ENCODE assay signal across 16 cellular contexts in the genomic region with DNA sequence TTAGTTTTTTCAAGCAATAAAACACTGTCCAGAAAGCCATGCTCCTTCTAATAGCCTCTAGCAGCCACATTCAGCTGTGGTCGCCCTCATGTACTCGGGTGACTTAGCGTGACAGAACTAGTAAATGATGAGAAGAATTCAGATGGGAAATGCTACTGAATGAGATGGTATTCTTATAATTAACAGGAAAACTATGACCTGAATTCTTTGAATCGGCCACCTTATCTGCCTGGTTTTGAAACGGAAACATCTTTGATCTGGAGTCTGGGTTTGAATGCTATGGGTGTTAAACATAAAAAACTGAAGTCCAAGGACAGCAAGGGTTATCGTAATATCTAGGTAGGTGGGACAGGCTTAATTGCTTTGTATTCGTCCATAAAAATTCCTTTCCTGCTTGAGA.
"Had no signal": no experiment of that assay in that cellular context is flagged by ENCODE, and none has a peak within 500 bp of the region (broad histone marks: within the 10 kb centered on the region; RNA-seq: fewer than 3 reads in every experiment).

No MANE protein-coding gene starts in this region.

- H3K4me3 ChIP-seq: esophagus squamous epithelium, lower lobe of right lung, prostate gland, right lobe of liver had no signal

- H3K36me3 ChIP-seq: brain microvascular endothelial cell, lower lobe of right lung, prostate gland, right lobe of liver had no signal

- DNase-seq: activated CD4-positive, alpha-beta T cell treated with anti-CD3 and anti-CD28 coated beads for 1 hour; activated CD4-positive, alpha-beta T cell treated with anti-CD3 and anti-CD28 coated beads, Interleukin-2, amount 50 U/mL, for 4 hours; activated CD8-positive, alpha-beta memory T cell treated with anti-CD3 and anti-CD28 coated beads, Interleukin-2, amount 10 ng/mL, durations not matched to agents 7 days and 5 days; activated gamma-delta T cell treated with Interleukin-2 at 50 U/mL for 16 hours; activated naive CD8-positive, alpha-beta T cell treated with anti-CD3 and anti-CD28 coated beads, Interleukin-2, amount 10 ng/mL, durations not matched to agents 7 days and 5 days; activated T-cell treated with anti-CD3 and anti-CD28 coated beads, Interleukin-2, amount 50 U/mL, for 4 hours; brain microvascular endothelial cell; cerebellar nuclear complex; effector CD8-positive, alpha-beta T cell; esophagus squamous epithelium; kidney glomerular epithelial cell; lower lobe of right lung; right lobe of liver; stimulated activated CD4-positive, alpha-beta T cell treated with anti-CD3 and anti-CD28 coated beads, Interleukin-12 subunit alpha, Interleukin-12 subunit beta, amount 100 ng/mL, for 4 hours; stimulated activated CD4-positive, alpha-beta T cell treated with anti-CD3 and anti-CD28 coated beads, Interleukin-2, amount 100 ng/mL, for 24 hours had no signal

- ATAC-seq: activated CD8-positive, alpha-beta memory T cell treated with anti-CD3 and anti-CD28 coated beads, Interleukin-2, amount 10 ng/mL, durations not matched to agents 7 days and 5 days; activated T-cell treated with anti-CD3 and anti-CD28 coated beads, Interleukin-2, amount 50 U/mL, for 4 hours; lower lobe of right lung; right lobe of liver had no signal

- H3K27me3 ChIP-seq: brain microvascular endothelial cell, esophagus squamous epithelium, right lobe of liver had no signal

- H3K4me1 ChIP-seq: prostate gland, right lobe of liver had no signal

- H3K9me3 ChIP-seq: lower lobe of right lung, prostate gland, right lobe of liver had no signal

- H3K27ac ChIP-seq: brain microvascular endothelial cell, esophagus squamous epithelium, lower lobe of right lung, prostate gland, right lobe of liver had no signal
